In the genomic region with DNA sequence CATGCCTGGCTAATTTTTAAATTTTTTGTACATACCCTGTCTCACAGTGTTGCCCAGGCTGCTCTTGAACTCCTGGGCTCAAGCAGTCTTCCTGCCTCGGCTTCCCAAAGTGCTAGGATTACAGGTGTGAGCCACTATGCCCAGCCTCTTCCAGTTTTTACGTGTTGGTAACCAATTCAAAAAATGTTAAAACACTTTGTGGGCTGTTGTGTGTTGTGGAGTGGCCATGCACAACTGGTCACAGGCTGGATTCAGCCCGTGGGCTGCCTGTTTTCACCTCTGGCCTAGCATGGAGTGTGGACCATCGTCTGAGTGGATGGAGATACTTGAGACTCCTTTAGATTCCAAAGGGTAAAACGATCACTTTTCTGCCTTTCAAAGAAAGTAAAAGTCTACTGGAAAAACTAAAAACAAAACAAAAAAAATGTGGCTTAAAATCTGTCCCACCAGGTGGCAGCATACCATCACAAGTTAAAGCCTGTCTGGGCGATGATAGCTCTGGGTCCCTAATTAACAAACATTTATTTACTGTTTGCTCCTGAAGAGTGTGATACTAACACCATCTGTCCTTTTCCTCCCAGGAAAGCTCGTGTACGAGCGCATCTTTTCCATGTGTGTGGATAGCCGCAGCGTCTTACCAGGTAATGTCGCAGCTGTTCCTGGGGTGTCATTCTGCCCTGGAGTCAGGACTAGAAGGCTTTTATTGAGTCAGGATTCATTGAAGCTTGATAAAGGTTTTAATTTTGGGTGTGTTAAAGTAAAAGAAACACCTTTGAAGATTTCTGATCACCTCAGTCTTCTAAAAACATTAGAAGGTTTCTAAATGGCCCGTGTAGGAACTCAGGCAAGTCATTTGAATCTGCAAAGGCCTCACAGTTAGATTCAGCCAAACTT, we compare ENCODE assay signal across 8 cellular contexts.
A peak's percentile ranks its signal among the peaks of the same experiment; 100 is the strongest.
DNase-seq lines count a peak whose midpoint lies in the region; ATAC-seq and TF ChIP-seq lines count a peak whose summit lies in the region.

No MANE protein-coding gene starts in this region.

- H3K4me1 Mint-ChIP-seq in activated naive CD8-positive, alpha-beta T cell treated with anti-CD3 and anti-CD28 coated beads, Interleukin-2, amount 50 U/mL, for 24 hours: no peaks in the 10 kb centered on the region

- no peak overlapping the region for H3K4me3 Mint-ChIP-seq in activated naive CD8-positive, alpha-beta T cell treated with anti-CD3 and anti-CD28 coated beads, Interleukin-2, amount 50 U/mL, for 24 hours

- TF ChIP-seq CTCF in AG10803 (conservative IDR thresholded peaks at IDR 0.05; ENCODE audit: low read length) (peak; percentile 70), GM10266 (IDR thresholded peaks at IDR 0.05; ENCODE audit: control insufficient read depth, insufficient read depth, low read depth, missing control alignments) (peak; percentile 43)

- no peak overlapping the region for H3K27ac Mint-ChIP-seq in activated naive CD8-positive, alpha-beta T cell treated with anti-CD3 and anti-CD28 coated beads, Interleukin-2, amount 50 U/mL, for 24 hours

- no peak for ATAC-seq in activated naive CD8-positive, alpha-beta T cell treated with anti-CD3 and anti-CD28 coated beads, Interleukin-2, amount 50 U/mL, for 24 hours
- no peak for ATAC-seq in HG02678 (IDR thresholded peaks at IDR 0.05; ENCODE audit: unreplicated experiment)
- ATAC-seq in HG02588 (IDR thresholded peaks at IDR 0.05; ENCODE audit: unreplicated experiment): no peak

- H3K27me3 Mint-ChIP-seq in activated naive CD8-positive, alpha-beta T cell treated with anti-CD3 and anti-CD28 coated beads, Interleukin-2, amount 50 U/mL, for 24 hours: no peaks in the 10 kb centered on the region

- peaks cover 42% of the 10 kb centered on the region for H3K36me3 Mint-ChIP-seq in activated naive CD8-positive, alpha-beta T cell treated with anti-CD3 and anti-CD28 coated beads, Interleukin-2, amount 50 U/mL, for 24 hours (ENCODE audit: low read depth)

- peak; percentile 49 for DNase-seq in AG10803 (ENCODE audit: low read depth)
- DNase-seq in GM10266 (ENCODE audit: extremely low spot score): peak; percentile 25
- peak; percentile 33 for DNase-seq in NCI-H2196 treated with DMSO at 0.1 percent for 48 hours (lab: John Stamatoyannopoulos, UW; ENCODE audit: unreplicated experiment)
- peak; percentile 12 for DNase-seq in activated naive CD8-positive, alpha-beta T cell treated with anti-CD3 and anti-CD28 coated beads, Interleukin-2, amount 50 U/mL, for 24 hours
- peak; percentile 9 for DNase-seq in hepatic stellate cell (ENCODE audit: low spot score)
- peak; percentile 34 for DNase-seq in stimulated activated CD4-positive, alpha-beta T cell treated with anti-CD3 and anti-CD28 coated beads, Interleukin-4, amount 100 ng/mL, for 24 hours

- H3K4me3 ChIP-seq in AG10803 (ENCODE audit: low read length): no peak overlapping the region

- H3K9me3 Mint-ChIP-seq in activated naive CD8-positive, alpha-beta T cell treated with anti-CD3 and anti-CD28 coated beads, Interleukin-2, amount 50 U/mL, for 24 hours: no peaks in the 10 kb centered on the region
